In genomic region chr2:119212139-119212800, GRCh38 we compare ENCODE assay signal across 29 cellular contexts. TPM values are rescaled to one million over a fixed set of nuclear protein-coding genes. Genes with fewer than 3 reads are reported as not detected.
"Had no signal": no experiment of that assay in that cellular context is flagged by ENCODE, and none has a peak within 500 bp of the region (broad histone marks: within the 10 kb centered on the region; RNA-seq: fewer than 3 reads in every experiment).

No MANE protein-coding gene starts in this region.

- H3K4me1 ChIP-seq: heart right ventricle, left lung, lower lobe of right lung, right atrium auricular region, transverse colon had no signal

- DNase-seq: activated B cell treated with CpG ODN at 0.5 μM for 24 hours; activated CD4-positive, alpha-beta T cell treated with anti-CD3 and anti-CD28 coated beads, Interleukin-2, amount 50 U/mL, for 1 hour; activated naive CD4-positive, alpha-beta T cell; activated T-cell treated with anti-CD3 and anti-CD28 coated beads for 4 hours; activated T-cell treated with anti-CD3 and anti-CD28 coated beads, Interleukin-2, amount 50 U/mL, for 72 hours; anterior cingulate cortex; endodermal cell; foreskin melanocyte; heart right ventricle; kidney glomerular epithelial cell; left lung; mesenchymal stem cell; nephron progenitor cell; pancreas; stimulated activated CD4-positive, alpha-beta T cell treated with anti-CD3 and anti-CD28 coated beads, Interleukin-2, amount 100 ng/mL, for 48 hours; stimulated activated naive CD4-positive, alpha-beta T cell treated with Interleukin-2 at 50 U/mL for 16 hours; T-helper 1 cell; transverse colon had no signal

- H3K4me3 ChIP-seq: cardiac muscle cell, heart right ventricle, left lung, lower lobe of right lung, pancreas, right atrium auricular region, transverse colon had no signal

- H3K9me3 Mint-ChIP-seq: activated B cell treated with CpG ODN at 0.5 μM for 24 hours; activated naive CD4-positive, alpha-beta T cell treated with anti-CD3 and anti-CD28 coated beads, Interleukin-2, amount 50 U/mL, for 72 hours; activated T-cell treated with anti-CD3 and anti-CD28 coated beads, Interleukin-2, amount 50 U/mL, for 72 hours; brain; endodermal cell; nephron progenitor cell; T-helper 2 cell treated with Interferon-gamma antibody and Interleukin-4, amounts not matched to agents 5 μg/mL and 100 μg/mL, for 36 hours had no signal

- H3K27ac Mint-ChIP-seq: activated B cell treated with CpG ODN at 0.5 μM for 24 hours; activated naive CD4-positive, alpha-beta T cell treated with anti-CD3 and anti-CD28 coated beads, Interleukin-2, amount 50 U/mL, for 72 hours; activated T-cell treated with anti-CD3 and anti-CD28 coated beads, Interleukin-2, amount 50 U/mL, for 72 hours; brain; endodermal cell; nephron progenitor cell; T-helper 2 cell treated with Interferon-gamma antibody and Interleukin-4, amounts not matched to agents 5 μg/mL and 100 μg/mL, for 36 hours had no signal

- H3K4me3 Mint-ChIP-seq: activated B cell treated with CpG ODN at 0.5 μM for 24 hours; activated T-cell treated with anti-CD3 and anti-CD28 coated beads, Interleukin-2, amount 50 U/mL, for 72 hours; brain; endodermal cell; nephron progenitor cell; T-helper 2 cell treated with Interferon-gamma antibody and Interleukin-4, amounts not matched to agents 5 μg/mL and 100 μg/mL, for 36 hours had no signal

- H3K4me1 Mint-ChIP-seq: activated B cell treated with CpG ODN at 0.5 μM for 24 hours, nephron progenitor cell had no signal

- H3K27ac ChIP-seq: cardiac muscle cell, heart right ventricle, left lung, lower lobe of right lung, neutrophil, pancreas, right atrium auricular region, transverse colon had no signal

- H3K36me3 Mint-ChIP-seq: activated naive CD4-positive, alpha-beta T cell treated with anti-CD3 and anti-CD28 coated beads, Interleukin-2, amount 50 U/mL, for 72 hours; brain had no signal

- H3K27me3 ChIP-seq: pancreas, right atrium auricular region had no signal

- ATAC-seq: activated naive CD4-positive, alpha-beta T cell treated with anti-CD3 and anti-CD28 coated beads, Interleukin-2, amount 50 U/mL, for 72 hours; activated T-cell treated with anti-CD3 and anti-CD28 coated beads, Interleukin-2, amount 50 U/mL, for 72 hours; esophagus mucosa; left lung; lower lobe of right lung; pancreas had no signal

- H3K9me3 ChIP-seq: heart right ventricle, left lung, lower lobe of right lung, neutrophil, pancreas, right atrium auricular region, transverse colon had no signal

RNA-seq across cellular contexts. Expression of gene C1QL2, which starts 53.7 kb away (rescaled TPM):
- total RNA-seq: activated B cell treated with CpG ODN at 0.5 μM for 24 hours; activated naive CD4-positive, alpha-beta T cell treated with anti-CD3 and anti-CD28 coated beads, Interleukin-2, amount 50 U/mL, for 72 hours; activated T-cell treated with anti-CD3 and anti-CD28 coated beads, Interleukin-2, amount 50 U/mL, for 72 hours; endodermal cell; esophagus mucosa; glomerular endothelial cell; heart right ventricle; left lung; lower lobe of right lung; pulmonary artery endothelial cell; right atrium auricular region; transverse colon; urinary bladder had no signal
